In genomic region chr12:104292872-104293794, GRCh38 we compare ENCODE assay signal across 1 cellular context.
TF ChIP-seq lines count a peak whose summit lies in the region.

No MANE protein-coding gene starts in this region.

TF ChIP-seq in SK-N-SH treated with all-trans-retinoic acid at 6 μM for 48 hours, 23 proteins besides CTCF, POLR2A, EP300 and RAD21 (continued from another document):
- TF ChIP-seq PATZ1 (CRISPR knock-in tag; IDR thresholded peaks at IDR 0.05; ENCODE audit: borderline replicate concordance) (no peak), ARNTL (CRISPR knock-in tag; IDR thresholded peaks at IDR 0.05; ENCODE audit: borderline replicate concordance, low read depth) (no peak), ZNF70 (CRISPR knock-in tag; IDR thresholded peaks at IDR 0.05) (no peak), POU6F1 (CRISPR knock-in tag; IDR thresholded peaks at IDR 0.05; ENCODE audit: borderline replicate concordance, low read depth) (no peak), ISL1 (CRISPR knock-in tag; IDR thresholded peaks at IDR 0.05) (no peak), PPARA (CRISPR knock-in tag; IDR thresholded peaks at IDR 0.05; ENCODE audit: borderline replicate concordance) (no peak), RARB (CRISPR knock-in tag; IDR thresholded peaks at IDR 0.05) (no peak), ZFP3 (CRISPR knock-in tag; IDR thresholded peaks at IDR 0.05) (no peak), ESRRG (CRISPR knock-in tag; IDR thresholded peaks at IDR 0.05) (no peak), TCF4 (CRISPR knock-in tag; IDR thresholded peaks at IDR 0.05; ENCODE audit: borderline replicate concordance) (no peak), TSHZ2 (CRISPR knock-in tag; IDR thresholded peaks at IDR 0.05) (no peak), CREB5 (CRISPR knock-in tag; IDR thresholded peaks at IDR 0.05; ENCODE audit: low read depth) (no peak), SNAI2 (CRISPR knock-in tag; IDR thresholded peaks at IDR 0.05) (no peak)
TF ChIP-seq in SK-N-SH treated with all-trans-retinoic acid at 6 μM for 48 hours: peak in this region for 0.
